ENCODE assay signal across 13 cellular contexts in the genomic region with DNA sequence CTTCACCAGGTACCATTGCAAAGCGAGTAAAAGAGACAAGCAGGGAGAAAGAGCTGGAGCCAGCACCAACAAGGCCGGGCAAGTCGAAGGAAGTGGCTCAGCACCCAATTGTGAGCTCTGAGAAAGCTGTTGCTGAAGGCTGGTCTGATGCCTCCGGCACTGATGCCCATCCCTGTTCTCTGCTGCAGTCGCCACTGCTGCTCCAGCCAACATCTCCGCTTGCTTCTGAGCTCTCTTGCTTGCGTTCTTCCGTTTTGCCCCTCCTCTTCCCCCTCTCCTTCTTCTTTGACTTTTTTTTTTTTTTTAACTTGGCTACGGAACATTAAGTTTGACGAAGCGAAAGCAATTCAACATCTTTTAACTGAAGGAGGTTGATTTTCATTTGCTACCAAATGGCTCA.
DNase-seq lines count a peak whose midpoint lies in the region; ATAC-seq and TF ChIP-seq lines count a peak whose summit lies in the region.
"Had no signal": no experiment of that assay in that cellular context is flagged by ENCODE, and none has a peak within 500 bp of the region (broad histone marks: within the 10 kb centered on the region; RNA-seq: fewer than 3 reads in every experiment).

No MANE protein-coding gene starts in this region.

- no peak for ATAC-seq in GM18861 (IDR thresholded peaks at IDR 0.05; ENCODE audit: unreplicated experiment)
- ATAC-seq: left ventricle myocardium superior had no signal

- H3K27ac Mint-ChIP-seq in activated naive CD4-positive, alpha-beta T cell treated with anti-CD3 and anti-CD28 coated beads, Interleukin-2, amount 50 U/mL, for 24 hours = peak overlapping the region; percentile 48
- peak overlapping the region; percentile 3 to 24 (median 23) for H3K27ac Mint-ChIP-seq in nephron

- no peak for TF ChIP-seq POLR2A in vagina (IDR thresholded peaks at IDR 0.05)

- H3K4me1 Mint-ChIP-seq in activated naive CD4-positive, alpha-beta T cell treated with anti-CD3 and anti-CD28 coated beads, Interleukin-2, amount 50 U/mL, for 24 hours = no peaks in the 10 kb centered on the region
- peaks cover 57% of the 10 kb centered on the region for H3K4me1 Mint-ChIP-seq in nephron

- peak overlapping the region in 33 of 59 donors; percentile 1 to 54 (median 22) for H3K4me3 ChIP-seq in dorsolateral prefrontal cortex
- peak overlapping the region; percentile 13 to 37 for H3K4me3 ChIP-seq in vagina
- H3K4me3 ChIP-seq: hepatocyte had no signal

- intact Hi-C loops in dorsolateral prefrontal cortex (cut with DNase I) (loop anchor here (5.0 to 10.0 kb wide), 3 partner anchors 618 to 1673 kb away; no protein-coding TSS in a partner anchor), vagina (cut with DNase I) (loop anchor here (5.0 kb wide), 1 partner anchor 1668 kb away; no protein-coding TSS in a partner anchor)

- no peak for TF ChIP-seq CTCF in dorsolateral prefrontal cortex (IDR thresholded peaks at IDR 0.05 in 54 of 56, conservative IDR thresholded peaks at IDR 0.05 in 2 of 56; ENCODE audit: low read depth in 1 of 56, partially characterized antibody in 56 of 56)
- TF ChIP-seq CTCF in nephron (IDR thresholded peaks at IDR 0.05; ENCODE audit: unreplicated experiment in 3 of 3) = no peak
- TF ChIP-seq CTCF in vagina (IDR thresholded peaks at IDR 0.05) = no peak

- no peaks in the 10 kb centered on the region for H3K36me3 Mint-ChIP-seq in activated naive CD4-positive, alpha-beta T cell treated with anti-CD3 and anti-CD28 coated beads, Interleukin-2, amount 50 U/mL, for 24 hours
- H3K36me3 Mint-ChIP-seq in nephron (ENCODE audit: low read depth) = no peaks in the 10 kb centered on the region

- peaks cover 12% of the 10 kb centered on the region for H3K4me1 ChIP-seq in vagina

- no peaks in the 10 kb centered on the region for H3K36me3 ChIP-seq in vagina

- peaks cover 0 to 38% (median 9%) of the 10 kb centered on the region in 45 donors for H3K27me3 ChIP-seq in dorsolateral prefrontal cortex
- no peaks in the 10 kb centered on the region for H3K27me3 ChIP-seq in vagina
- H3K27me3 ChIP-seq: hepatocyte had no signal

- DNase-seq in activated naive CD4-positive, alpha-beta T cell (lab: John Stamatoyannopoulos, UW) = no peak
- DNase-seq in dorsolateral prefrontal cortex = peak in 3 of 10 donors; percentile 12 to 44 (median 40)
- no peak for DNase-seq in vagina (ENCODE audit: extremely low spot score in 2 of 2)
- no peak for DNase-seq in 8988T
- DNase-seq in mucosa of gallbladder (ENCODE audit: low spot score) = no peak
- DNase-seq: Calu3; central memory CD4-positive, alpha-beta T cell; left ventricle myocardium superior; SIG-M5 had no signal

- H3K9me3 Mint-ChIP-seq in activated naive CD4-positive, alpha-beta T cell treated with anti-CD3 and anti-CD28 coated beads, Interleukin-2, amount 50 U/mL, for 24 hours = no peaks in the 10 kb centered on the region
- H3K9me3 Mint-ChIP-seq in nephron = no peaks in the 10 kb centered on the region

- H3K27ac ChIP-seq in dorsolateral prefrontal cortex = no peak overlapping the region
- peak overlapping the region; percentile 16 for H3K27ac ChIP-seq in vagina
- H3K27ac ChIP-seq: hepatocyte had no signal

- peaks cover 3% of the 10 kb centered on the region for H3K27me3 Mint-ChIP-seq in activated naive CD4-positive, alpha-beta T cell treated with anti-CD3 and anti-CD28 coated beads, Interleukin-2, amount 50 U/mL, for 24 hours
- peaks cover 3% of the 10 kb centered on the region for H3K27me3 Mint-ChIP-seq in nephron (ENCODE audit: low read depth)

- H3K9me3 ChIP-seq in vagina = no peaks in the 10 kb centered on the region

- no peak overlapping the region for H3K4me3 Mint-ChIP-seq in activated naive CD4-positive, alpha-beta T cell treated with anti-CD3 and anti-CD28 coated beads, Interleukin-2, amount 50 U/mL, for 24 hours
- H3K4me3 Mint-ChIP-seq in nephron = no peak overlapping the region
